ENCODE assay signal across 9 cellular contexts in genomic region chr17:4304417-4305027, GRCh38. TPM values are rescaled to one million over a fixed set of nuclear protein-coding genes. Genes with fewer than 3 reads are reported as not detected.
DNase-seq lines count a peak whose midpoint lies in the region; ATAC-seq, FAIRE-seq and TF ChIP-seq lines count a peak whose summit lies in the region.
"Had no signal": no experiment of that assay in that cellular context is flagged by ENCODE, and none has a peak within 500 bp of the region (broad histone marks: within the 10 kb centered on the region; RNA-seq: fewer than 3 reads in every experiment).

No MANE protein-coding gene starts in this region.

- H3K9me3 Mint-ChIP-seq in astrocyte (ENCODE audit: unreplicated experiment) = no peaks in the 10 kb centered on the region

- no peak for ATAC-seq in GM21717 (IDR thresholded peaks at IDR 0.05; ENCODE audit: unreplicated experiment)
- ATAC-seq in GM19397 (IDR thresholded peaks at IDR 0.05; ENCODE audit: unreplicated experiment) = no peak

- no peak overlapping the region for H3K4me3 Mint-ChIP-seq in astrocyte (ENCODE audit: unreplicated experiment)

- no peaks in the 10 kb centered on the region for H3K27me3 ChIP-seq in astrocyte (ENCODE audit: insufficient read depth, low read length)

- no peak overlapping the region for H3K27ac ChIP-seq in astrocyte (ENCODE audit: low read depth, low read length)
- H3K27ac ChIP-seq: SK-N-MC had no signal

- peaks cover 81% of the 10 kb centered on the region for H4K20me1 ChIP-seq in astrocyte (ENCODE audit: insufficient read depth, low read length)

- no peaks in the 10 kb centered on the region for H3K9me3 ChIP-seq in astrocyte (ENCODE audit: insufficient read depth, low read depth, low read length)

- H3K4me3 ChIP-seq in astrocyte (ENCODE audit: insufficient read depth, low read depth, low read length) = no peak overlapping the region
- H3K4me3 ChIP-seq: SK-N-MC had no signal

- TF ChIP-seq CTCF in astrocyte (IDR thresholded peaks at IDR 0.05; ENCODE audit: insufficient read depth, low read depth, low read length) = peak; percentile 83

- TF ChIP-seq RAD21 in Ishikawa (IDR thresholded peaks at IDR 0.05; ENCODE audit: low read depth) = peak; percentile 57

- no peaks in the 10 kb centered on the region for H3K27me3 Mint-ChIP-seq in astrocyte (ENCODE audit: low read depth, unreplicated experiment)

- H3K79me2 ChIP-seq in astrocyte (ENCODE audit: insufficient read depth, low read length) = peaks cover 54% of the 10 kb centered on the region

- H3K9ac ChIP-seq in astrocyte (ENCODE audit: low read length) = no peak overlapping the region

- DNase-seq in D341Med (ENCODE audit: low spot score) (peak; percentile 34), SK-N-DZ (ENCODE audit: low spot score) (peak; percentile 45), astrocyte (ENCODE audit: low read depth) (no peak), hippocampal formation (lab: John Stamatoyannopoulos, UW) (peak; percentile 13 to 48)
- DNase-seq in stimulated activated CD4-positive, alpha-beta T cell treated with anti-CD3 and anti-CD28 coated beads, Interleukin-1b, Interleukin-23, amount 100 ng/mL, for 24 hours (ENCODE audit: low read depth in 4 of 4, low spot score in 1 of 4) = peak; percentile 20 to 48 (median 39)

- H3K36me3 Mint-ChIP-seq in astrocyte (ENCODE audit: low read depth, unreplicated experiment) = peaks cover 11% of the 10 kb centered on the region

- H3K4me2 ChIP-seq in astrocyte (ENCODE audit: low read length) = no peak overlapping the region

- no peak for FAIRE-seq in astrocyte (lab: Jason Lieb, UNC)

- H3K4me1 ChIP-seq in astrocyte (ENCODE audit: insufficient read depth, low read length) = no peaks in the 10 kb centered on the region

- no peak overlapping the region for H2AFZ ChIP-seq in astrocyte (ENCODE audit: low read depth, low read length)

- TF ChIP-seq EP300 in Ishikawa (IDR thresholded peaks at IDR 0.05; ENCODE audit: borderline replicate concordance) = no peak

- H3K36me3 ChIP-seq in astrocyte (ENCODE audit: insufficient read depth, low read length) = peaks cover 13% of the 10 kb centered on the region

- H3K27ac Mint-ChIP-seq in astrocyte (ENCODE audit: unreplicated experiment) = no peak overlapping the region

- H3K4me1 Mint-ChIP-seq in astrocyte (ENCODE audit: low read depth, unreplicated experiment) = peaks cover 3% of the 10 kb centered on the region

TF ChIP-seq in Ishikawa, 13 proteins besides CTCF, POLR2A, EP300 and RAD21:
- TF ChIP-seq TAF1 (IDR thresholded peaks at IDR 0.05; ENCODE audit: low read depth) = no peak
- no peak for TF ChIP-seq ZBTB7A (IDR thresholded peaks at IDR 0.05; ENCODE audit: low read depth)
- TF ChIP-seq YY1 (IDR thresholded peaks at IDR 0.05; ENCODE audit: low read depth) = no peak
- TF ChIP-seq NFIC (IDR thresholded peaks at IDR 0.05) = no peak

RNA-seq across cellular contexts. Expression of gene ANKFY1, which starts 40.7 kb away (rescaled TPM):
- 15.3 and 23.8 TPM in 2 replicates for polyA plus RNA-seq in SK-N-DZ (2014; cell fraction: cytosol; rRNA removed)
- polyA plus RNA-seq in SK-N-DZ (2014; cell fraction: nucleus; rRNA removed) = 62.4 and 122 TPM in 2 replicates
- 52.0 and 59.0 TPM in 2 replicates for total RNA-seq in astrocyte
